ENCODE assay signal across 1 cellular context in the genomic region with DNA sequence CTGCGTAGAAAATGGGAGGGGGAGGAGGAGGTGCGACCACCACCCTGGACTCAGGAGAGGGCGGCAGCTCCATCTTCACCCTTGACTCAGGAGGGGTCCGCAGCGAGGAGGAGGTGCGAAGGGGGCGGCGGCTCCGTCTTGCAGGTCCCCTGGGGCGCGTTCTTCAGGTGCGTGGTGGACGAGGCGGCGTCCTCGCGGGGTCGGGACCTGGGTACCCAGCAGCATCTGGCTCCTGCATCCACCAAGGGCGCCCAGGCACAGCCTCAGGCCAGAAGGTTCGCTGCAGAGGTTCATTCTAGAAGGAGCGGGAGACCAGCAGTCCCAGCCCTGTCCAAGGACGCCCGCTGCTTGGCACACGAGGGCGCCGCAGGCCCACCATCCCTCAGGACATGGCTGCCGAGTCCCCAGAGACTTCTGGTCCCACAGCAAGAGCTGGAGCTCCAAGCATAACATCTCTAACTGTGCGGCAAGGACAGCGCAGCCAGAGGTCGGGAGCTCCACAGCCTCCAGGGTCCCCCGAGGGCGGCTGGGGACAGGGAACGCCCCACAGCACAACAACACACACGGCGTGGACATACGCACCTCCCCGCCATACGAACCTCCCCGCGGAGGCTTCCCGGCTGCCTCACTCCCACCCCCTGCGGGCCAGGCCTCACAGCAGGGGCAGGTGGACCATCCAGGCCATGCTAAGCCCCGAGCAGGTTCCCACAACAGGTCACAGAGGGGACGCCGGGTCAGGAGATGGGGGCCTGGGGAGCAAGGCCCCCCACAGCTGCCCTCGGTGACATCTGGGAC.
TF ChIP-seq lines count a peak whose summit lies in the region.

No MANE protein-coding gene starts in this region.

TF ChIP-seq in WTC11, 78 proteins besides CTCF, POLR2A, EP300 and RAD21 (continued from another document):
- TF ChIP-seq, protein P1, sequence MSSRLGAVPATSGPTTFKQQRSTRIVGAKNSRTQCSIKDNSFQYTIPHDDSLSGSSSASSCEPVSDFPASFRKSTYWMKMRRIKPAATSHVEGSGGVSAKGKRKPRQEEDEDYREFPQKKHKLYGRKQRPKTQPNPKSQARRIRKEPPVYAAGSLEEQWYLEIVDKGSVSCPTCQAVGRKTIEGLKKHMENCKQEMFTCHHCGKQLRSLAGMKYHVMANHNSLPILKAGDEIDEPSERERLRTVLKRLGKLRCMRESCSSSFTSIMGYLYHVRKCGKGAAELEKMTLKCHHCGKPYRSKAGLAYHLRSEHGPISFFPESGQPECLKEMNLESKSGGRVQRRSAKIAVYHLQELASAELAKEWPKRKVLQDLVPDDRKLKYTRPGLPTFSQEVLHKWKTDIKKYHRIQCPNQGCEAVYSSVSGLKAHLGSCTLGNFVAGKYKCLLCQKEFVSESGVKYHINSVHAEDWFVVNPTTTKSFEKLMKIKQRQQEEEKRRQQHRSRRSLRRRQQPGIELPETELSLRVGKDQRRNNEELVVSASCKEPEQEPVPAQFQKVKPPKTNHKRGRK (CRISPR knock-in tag; IDR thresholded peaks at IDR 0.05; ENCODE audit: borderline replicate concordance), result no peak
- TF ChIP-seq, protein P2, sequence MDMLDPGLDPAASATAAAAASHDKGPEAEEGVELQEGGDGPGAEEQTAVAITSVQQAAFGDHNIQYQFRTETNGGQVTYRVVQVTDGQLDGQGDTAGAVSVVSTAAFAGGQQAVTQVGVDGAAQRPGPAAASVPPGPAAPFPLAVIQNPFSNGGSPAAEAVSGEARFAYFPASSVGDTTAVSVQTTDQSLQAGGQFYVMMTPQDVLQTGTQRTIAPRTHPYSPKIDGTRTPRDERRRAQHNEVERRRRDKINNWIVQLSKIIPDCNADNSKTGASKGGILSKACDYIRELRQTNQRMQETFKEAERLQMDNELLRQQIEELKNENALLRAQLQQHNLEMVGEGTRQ (CRISPR knock-in tag; IDR thresholded peaks at IDR 0.05), result no peak
- TF ChIP-seq FOXJ3 (CRISPR knock-in tag; IDR thresholded peaks at IDR 0.05; ENCODE audit: borderline replicate concordance) (no peak), NFYB (CRISPR knock-in tag; conservative IDR thresholded peaks at IDR 0.05; ENCODE audit: low read depth) (no peak)
